In genomic region chr15:58988011-58988785, GRCh38 we compare ENCODE assay signal across 8 cellular contexts. TPM values are rescaled to one million over a fixed set of nuclear protein-coding genes. Genes with fewer than 3 reads are reported as not detected.
DNase-seq lines count a peak whose midpoint lies in the region; ATAC-seq, FAIRE-seq and TF ChIP-seq lines count a peak whose summit lies in the region.

No MANE protein-coding gene starts in this region.

- H3K4me2 ChIP-seq in GM23338 (peak overlapping the region; percentile 95), K562 (ENCODE audit: insufficient read depth, low read length) (peak overlapping the region; percentile 98)

- H3K9me3 Mint-ChIP-seq in GM23338, result no peaks in the 10 kb centered on the region

- TF ChIP-seq POLR2A in K562 (conservative IDR thresholded peaks at IDR 0.05), result no peak

- no peak for TF ChIP-seq CTCF in GM10248 (IDR thresholded peaks at IDR 0.05; ENCODE audit: control extremely low read depth, extremely low read depth, low read depth, missing control alignments)
- TF ChIP-seq CTCF in GM23338 (conservative IDR thresholded peaks at IDR 0.05; ENCODE audit: low read depth in 2 of 2), result no peak
- TF ChIP-seq CTCF in LNCaP clone FGC (IDR thresholded peaks at IDR 0.05; ENCODE audit: control insufficient read depth, extremely low read depth, insufficient read depth), result no peak
- no peak; a peak in 1 of 6 replicates for TF ChIP-seq CTCF in K562 (IDR thresholded peaks at IDR 0.05 in 2 of 3, conservative IDR thresholded peaks at IDR 0.05 in 1 of 3; ENCODE audit: insufficient read depth in 2 of 3, low read depth in 1 of 3, low read length in 3 of 3)

- CTCF ChIA-PET in GM10248 (lab: Yijun Ruan, JAX), result interaction anchor here (1.0 to 1.1 kb wide), 3 partner anchors 8 to 541 kb away, joined by 4 to 6 read pairs (median 5); no protein-coding TSS in a partner anchor
- CTCF ChIA-PET in K562 (lab: Yijun Ruan, JAX; ENCODE audit: low intra/inter-chr PET ratio), result no interaction called here

- peak in 1 of 2 experiments; percentile 15; a peak in 1 of 4 replicates for TF ChIP-seq RAD21 in K562 (CRISPR knock-in tag; conservative IDR thresholded peaks at IDR 0.05 in 1 of 2, IDR thresholded peaks at IDR 0.05 in 1 of 2)

- H3K79me2 ChIP-seq in GM23338 (replicated peaks; ENCODE audit: insufficient read depth) (peaks cover 52% of the 10 kb centered on the region), K562 (ENCODE audit: control insufficient read depth, insufficient read depth, low read length) (peaks cover 59% of the 10 kb centered on the region)

- H3K9me1 ChIP-seq in K562 (ENCODE audit: control insufficient read depth, insufficient read depth, low read length), result no peaks in the 10 kb centered on the region

- H3K9me2 ChIP-seq in GM23338 (ENCODE audit: insufficient read depth), result no peaks in the 10 kb centered on the region

- H2AFZ ChIP-seq in GM23338, result peak overlapping the region; percentile 95
- peak overlapping the region; percentile 99 for H2AFZ ChIP-seq in K562 (ENCODE audit: low read depth, low read length)

- H3K27me3 ChIP-seq in GM23338 (ENCODE audit: insufficient read depth), result no peaks in the 10 kb centered on the region
- no peaks in the 10 kb centered on the region; a peak in 1 of 5 replicates for H3K27me3 ChIP-seq in K562 (ENCODE audit: control insufficient read depth in 2 of 2, insufficient read depth in 2 of 2, low read length in 2 of 2)
- no peaks in the 10 kb centered on the region for H3K27me3 ChIP-seq in iPS DF 6.9 (ENCODE audit: control insufficient read depth, insufficient read depth, low read length)

- peaks cover 6% of the 10 kb centered on the region; the same call in 2 of the 3 replicates for H3K36me3 Mint-ChIP-seq in GM23338 (ENCODE audit: low read depth)

- peak overlapping the region; percentile 93 to 99 for H3K9ac ChIP-seq in K562 (ENCODE audit: insufficient read depth in 1 of 2, low read depth in 2 of 2, low read length in 2 of 2)

- intact Hi-C loops in K562 (cut with micrococcal nuclease), result loop anchor here (5.0 kb wide), 2 partner anchors 69 to 119 kb away; partner anchors contain the start of gene CCNB2

- peak overlapping the region; percentile 96 for H3K27ac Mint-ChIP-seq in GM23338

- H3K9me3 ChIP-seq in K562 (replicated peaks; ENCODE audit: control insufficient read depth, insufficient read depth, low read depth, low read length), result no peaks in the 10 kb centered on the region
- no peaks in the 10 kb centered on the region for H3K9me3 ChIP-seq in iPS DF 6.9 (ENCODE audit: control insufficient read depth, insufficient read depth, low read length)

- DNase-seq in GM10248 (ENCODE audit: extremely low spot score) (peak; percentile 75), GM23338 (ENCODE audit: low spot score) (peak; percentile 83), LNCaP clone FGC (ENCODE audit: low read depth) (no peak), T-helper 22 cell (ENCODE audit: low read depth) (peak; percentile 24), K562 (ENCODE audit: extremely low read depth in 1 of 4, low spot score in 3 of 4) (peak; percentile 85 to 89 (median 88)), iPS DF 6.9 (ENCODE audit: low read depth, low spot score) (no peak), skeletal muscle cell (ENCODE audit: low read depth) (no peak)

- FAIRE-seq in K562 (lab: Jason Lieb, UNC), result peak; percentile 81

- H4K20me1 ChIP-seq in GM23338 (replicated peaks; ENCODE audit: insufficient read depth), result peaks cover 25% of the 10 kb centered on the region
- peaks cover 14% of the 10 kb centered on the region for H4K20me1 ChIP-seq in K562 (replicated peaks; ENCODE audit: control insufficient read depth, insufficient read depth, low read length)

- peaks cover 29% of the 10 kb centered on the region for H3K4me1 Mint-ChIP-seq in GM23338

- POLR2A ChIA-PET in GM10248 (lab: Yijun Ruan, JAX), result no interaction called here
- POLR2A ChIA-PET in K562 (lab: Yijun Ruan, JAX), result interaction anchor here (0.6 to 1.4 kb wide), 4 partner anchors 15 to 439 kb away, joined by 3 to 4 read pairs (median 3); no protein-coding TSS in a partner anchor

- peak overlapping the region; percentile 87; the same call in 1 of the 2 replicates for H3K27ac ChIP-seq in GM23338 (ENCODE audit: low read depth)
- H3K27ac ChIP-seq in K562 (ENCODE audit: extremely low read depth, low read depth, low read length), result peak overlapping the region; percentile 97
- no peak overlapping the region for H3K27ac ChIP-seq in iPS DF 6.9 (ENCODE audit: low read length)

- in situ Hi-C loops in K562 (cut with MboI), result no loop called here

- H3K4me3 ChIP-seq in GM23338, result peak overlapping the region; percentile 90
- H3K4me3 ChIP-seq in LNCaP clone FGC (ENCODE audit: low read depth, low read length), result peak overlapping the region; percentile 98
- peak overlapping the region; percentile 96 for H3K4me3 ChIP-seq in K562
- peak overlapping the region; percentile 93; the same call in 1 of the 2 replicates for H3K4me3 ChIP-seq in iPS DF 6.9 (ENCODE audit: low read length)
- peak overlapping the region; percentile 99 for H3K4me3 ChIP-seq in skeletal muscle cell (ENCODE audit: low read depth, low read length)

- H3K4me1 ChIP-seq in GM23338 (ENCODE audit: insufficient read depth) (peaks cover 7% of the 10 kb centered on the region), K562 (replicated peaks in 1 of 2; ENCODE audit: control insufficient read depth in 2 of 2, insufficient read depth in 2 of 2, low read length in 2 of 2) (peaks cover 3 to 7% of the 10 kb centered on the region in 2 experiments; a peak in 3 of 5 replicates), iPS DF 6.9 (ENCODE audit: control insufficient read depth, insufficient read depth, low read length) (no peaks in the 10 kb centered on the region)

- under 1% methylated on average over 28 of the region's 36 CpGs for WGBS in K562 (ENCODE audit: insufficient coverage, low coverage, missing lambda C conversion rate)
- WGBS in iPS DF 6.9 (ENCODE audit: insufficient coverage, insufficient read length), result no CpG with 5 or more reads among the region's 36 CpGs

- peak; percentile 86 for ATAC-seq in GM23338
- peak; percentile 87 for ATAC-seq in K562
- ATAC-seq in HG03469 (IDR thresholded peaks at IDR 0.05; ENCODE audit: unreplicated experiment), result no peak

- no peak for TF ChIP-seq EP300 in K562 (IDR thresholded peaks at IDR 0.05; ENCODE audit: low read length)

- peak overlapping the region; percentile 98 for H3K4me3 Mint-ChIP-seq in GM23338

- no TSS peak for BruUV-seq in K562 (replicated peaks; lab: Mats Ljungman, UMichigan)

- peaks cover 5% of the 10 kb centered on the region for H3K27me3 Mint-ChIP-seq in GM23338 (ENCODE audit: insufficient read depth, low read depth, poor library complexity)

- H3F3A ChIP-seq in GM23338 (replicated peaks; ENCODE audit: low read depth), result no peaks in the 10 kb centered on the region

- no peaks in the 10 kb centered on the region for H3K36me3 ChIP-seq in GM23338 (ENCODE audit: insufficient read depth)
- peaks cover 18% of the 10 kb centered on the region for H3K36me3 ChIP-seq in K562 (ENCODE audit: control insufficient read depth, insufficient read depth, low read length)
- H3K36me3 ChIP-seq in iPS DF 6.9 (ENCODE audit: control insufficient read depth, insufficient read depth, low read length), result no peaks in the 10 kb centered on the region

TF ChIP-seq in K562, 482 proteins besides CTCF, POLR2A, EP300 and RAD21 (continues in another document):
- TF ChIP-seq PML (IDR thresholded peaks at IDR 0.05; ENCODE audit: low read length) (no peak), CREM (IDR thresholded peaks at IDR 0.05; ENCODE audit: low read depth) (peak; percentile 48)

RNA-seq across cellular contexts. Expression of gene RNF111, which starts 0.7 kb away (rescaled TPM):
- total RNA-seq in GM23338 (2014; rRNA removed; shearing (Covaris generic)), result 24.4 and 24.5 TPM in 2 replicates
- 12.8 and 14.4 TPM in 2 replicates for polyA plus RNA-seq in GM23338 (2016; fragmentation: Nextera tagmentation; extraction: Ambion mirVana)
- total RNA-seq in K562 (2011; cell fraction: chromatin; rRNA removed; ENCODE audit: low replicate concordance), result 50.0 and 114 TPM in 2 replicates
- 27.3 and 36.6 TPM in 2 replicates for total RNA-seq in K562 (2011; cell fraction: nucleolus; rRNA removed)
- 42.4 and 45.5 TPM in 2 replicates for total RNA-seq in K562 (2011; cell fraction: nucleoplasm; rRNA removed)
- 9.5 and 14.0 TPM in 2 replicates for total RNA-seq in K562 (2014; rRNA removed)
- total RNA-seq in K562 (2014; rRNA removed; fragmentation: Illumina TruSeq; extraction: Trizol), result 14.4 and 20.6 TPM in 2 replicates
- total RNA-seq in K562 (2015; rRNA removed; fragmentation: Illumina TruSeq; extraction: Trizol), result 15.8 and 18.7 TPM in 2 replicates
- total RNA-seq in K562 (2021), result 21.4 and 26.0 TPM in 2 replicates
- 22.8 and 32.9 TPM in 2 replicates for polyA plus RNA-seq in K562 (2011; rRNA removed)
- 17.7 and 22.8 TPM in 2 replicates for polyA plus RNA-seq in K562 (2011; cell fraction: cytosol; rRNA removed)
- 44.1 and 50.0 TPM in 2 replicates for polyA plus RNA-seq in K562 (2011; cell fraction: nucleus; rRNA removed)
- 13.6 and 17.5 TPM in 2 replicates for polyA plus RNA-seq in K562 (2012)
- 14.5 and 15.2 TPM in 2 replicates for polyA plus RNA-seq in K562 (2014; fragmentation: Illumina TruSeq; extraction: Trizol)
- 1 to 10 TPM; 7.9 to 8.5 TPM for polyA plus RNA-seq in K562 (2014; fragmentation: Nextera tagmentation; extraction: Ambion mirVana)
- 9.4 and 11.2 TPM in 2 replicates for polyA plus RNA-seq in K562 (2014; rRNA removed)
- 66.5 and 82.2 TPM in 2 replicates for polyA minus RNA-seq in K562 (2011; rRNA and poly(A)+ RNA removed)
- polyA minus RNA-seq in K562 (2011; cell fraction: cytosol; rRNA and poly(A)+ RNA removed), result 27.5 and 33.1 TPM in 2 replicates
- polyA minus RNA-seq in K562 (2011; cell fraction: nucleus; rRNA and poly(A)+ RNA removed), result 43.5 and 49.8 TPM in 2 replicates

RNA-seq across cellular contexts. Expression of gene SLTM, which starts 54.7 kb away (rescaled TPM):
- 165 and 210 TPM in 2 replicates for total RNA-seq in GM23338 (2014; rRNA removed; shearing (Covaris generic))
- 398 and 476 TPM in 2 replicates for polyA plus RNA-seq in GM23338 (2016; fragmentation: Nextera tagmentation; extraction: Ambion mirVana)
- 135 and 417 TPM in 2 replicates for total RNA-seq in K562 (2011; cell fraction: chromatin; rRNA removed; ENCODE audit: low replicate concordance)
- total RNA-seq in K562 (2011; cell fraction: nucleolus; rRNA removed), result 73.4 and 74.5 TPM in 2 replicates
- total RNA-seq in K562 (2011; cell fraction: nucleoplasm; rRNA removed), result 136 and 183 TPM in 2 replicates
- 113 and 118 TPM in 2 replicates for total RNA-seq in K562 (2014; rRNA removed)
- total RNA-seq in K562 (2014; rRNA removed; fragmentation: Illumina TruSeq; extraction: Trizol), result 136 TPM in 2 replicates
- 154 and 163 TPM in 2 replicates for total RNA-seq in K562 (2015; rRNA removed; fragmentation: Illumina TruSeq; extraction: Trizol)
- 72.1 and 76.5 TPM in 2 replicates for total RNA-seq in K562 (2021)
- polyA plus RNA-seq in K562 (2011; rRNA removed), result 38.6 and 39.5 TPM in 2 replicates
- 11.6 and 18.9 TPM in 2 replicates for polyA plus RNA-seq in K562 (2011; cell fraction: cytosol; rRNA removed)
- 114 and 120 TPM in 2 replicates for polyA plus RNA-seq in K562 (2011; cell fraction: nucleus; rRNA removed)
- 88.1 and 95.6 TPM in 2 replicates for polyA plus RNA-seq in K562 (2012)
- 107 and 132 TPM in 2 replicates for polyA plus RNA-seq in K562 (2014; fragmentation: Illumina TruSeq; extraction: Trizol)
- polyA plus RNA-seq in K562 (2014; fragmentation: Nextera tagmentation; extraction: Ambion mirVana), result 10 to 100 TPM; 61.4 to 69.7 TPM
- 99.3 and 102 TPM in 2 replicates for polyA plus RNA-seq in K562 (2014; rRNA removed)
- polyA minus RNA-seq in K562 (2011; rRNA and poly(A)+ RNA removed), result 72.6 and 90.1 TPM in 2 replicates
- polyA minus RNA-seq in K562 (2011; cell fraction: cytosol; rRNA and poly(A)+ RNA removed), result 28.4 and 34.2 TPM in 2 replicates
- polyA minus RNA-seq in K562 (2011; cell fraction: nucleus; rRNA and poly(A)+ RNA removed), result 94.8 and 155 TPM in 2 replicates

Comparison
In these comparisons a context has a peak if more than half of its experiments do, and no peak if none do; other contexts are left out.
1. DNase-seq: peak in GM10248 (single experiment), GM23338 (single experiment), T-helper 22 cell (single experiment) and K562 (4 of 4); none in LNCaP clone FGC (single experiment), iPS DF 6.9 (single experiment) and skeletal muscle cell (single experiment).
2. Peak in every context shown above with its lines, with median percentiles within 50 percentile points of each other: H3K4me3 ChIP-seq.